Comparison of ENCODE assay signal across 7 cellular contexts in the genomic region with DNA sequence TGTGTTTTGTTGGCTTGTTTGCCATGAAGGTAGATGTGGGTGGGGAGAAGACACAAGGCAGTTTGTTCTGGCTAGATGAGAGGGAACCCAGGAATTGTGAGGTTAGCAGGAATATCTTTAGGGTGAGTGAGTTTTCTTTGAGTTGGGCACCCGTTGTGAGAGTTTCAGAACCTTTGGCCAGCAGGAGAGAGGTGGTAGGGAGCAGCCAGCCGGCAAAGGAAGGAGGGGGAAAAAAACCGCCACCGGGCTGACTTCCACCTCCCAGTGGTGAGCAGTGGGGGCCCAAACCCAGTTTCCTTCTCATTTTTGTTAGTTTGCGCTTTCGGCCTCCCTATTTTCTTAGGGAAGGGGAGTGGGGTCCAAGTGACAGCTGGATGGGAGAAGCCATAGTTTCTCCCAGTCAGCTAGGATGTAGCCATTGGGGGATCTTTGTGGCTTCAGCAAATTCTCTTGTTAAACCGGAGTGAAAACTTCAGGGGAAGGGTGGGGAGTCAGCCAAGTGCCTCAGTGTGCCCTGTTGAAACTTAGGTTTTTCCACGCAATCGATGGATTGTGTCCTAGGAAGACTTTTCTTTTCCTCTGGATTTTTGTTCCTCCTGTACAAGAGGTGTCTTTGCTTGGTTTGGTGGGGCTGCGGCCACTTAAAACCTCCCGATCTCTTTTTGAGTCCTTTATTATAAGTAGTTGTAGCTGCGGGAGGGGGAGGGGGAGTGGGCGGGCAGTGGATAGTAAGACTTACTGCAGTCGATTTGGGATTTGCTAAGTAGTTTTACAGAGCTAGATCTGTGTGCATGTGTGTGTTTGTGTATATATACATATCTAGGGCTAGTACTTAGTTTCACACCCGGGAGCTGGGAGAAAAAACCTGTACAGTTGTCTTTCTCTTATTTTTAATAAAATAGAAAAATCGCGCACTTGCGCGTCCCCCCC. TPM values are rescaled to one million over a fixed set of nuclear protein-coding genes. Genes with fewer than 3 reads are reported as not detected.
DNase-seq lines count a peak whose midpoint lies in the region; ATAC-seq, FAIRE-seq and TF ChIP-seq lines count a peak whose summit lies in the region.
"Had no signal": no experiment of that assay in that cellular context is flagged by ENCODE, and none has a peak within 500 bp of the region (broad histone marks: within the 10 kb centered on the region; RNA-seq: fewer than 3 reads in every experiment).

No MANE protein-coding gene starts in this region.

- POLR2A ChIA-PET in GM12878 (lab: Charles Lee), result interaction anchor here (1.0 to 1.7 kb wide), 5 partner anchors 37 to 173 kb away, joined by 3 to 7 read pairs (median 5); a partner anchor contains a TSS

- H3K4me2 ChIP-seq in GM12878 (ENCODE audit: control insufficient read depth, insufficient read depth), result peak overlapping the region; percentile 88; the same call in 1 of the 2 replicates

- H3K4me1 Mint-ChIP-seq in T-helper 1 cell treated with Interleukin-12 subunit alpha and Interleukin-12 subunit beta and Interleukin-4 antibody, amounts not matched to agents 30 μg/mL and 1 μg/mL, for 36 hours (ENCODE audit: low read depth), result peaks cover 42% of the 10 kb centered on the region
- peaks cover 21 to 38% of the 10 kb centered on the region in 2 donors for H3K4me1 Mint-ChIP-seq in natural killer cell treated with Interleukin-12 subunit alpha and Interleukin-12 subunit beta and Interleukin-15 and Interleukin-18, amount 100 ng/mL, for 72 hours (ENCODE audit: low read depth in 2 of 2)

- CTCF ChIA-PET in GM12878 (lab: Yijun Ruan, JAX), result interaction anchor here (0.6 to 4.5 kb wide), 6 partner anchors 12 to 172 kb away, joined by 3 to 47 read pairs (median 4); no protein-coding TSS in a partner anchor

- no peaks in the 10 kb centered on the region for H4K20me1 ChIP-seq in GM12878 (ENCODE audit: control insufficient read depth, insufficient read depth)

- no peak overlapping the region for H3K27ac ChIP-seq in GM12878 (ENCODE audit: control insufficient read depth, insufficient read depth)

- H3K36me3 Mint-ChIP-seq in T-helper 1 cell treated with Interleukin-12 subunit alpha and Interleukin-12 subunit beta and Interleukin-4 antibody, amounts not matched to agents 30 μg/mL and 1 μg/mL, for 36 hours (ENCODE audit: low read depth), result peaks cover 3% of the 10 kb centered on the region
- H3K36me3 Mint-ChIP-seq in natural killer cell treated with Interleukin-12 subunit alpha and Interleukin-12 subunit beta and Interleukin-15 and Interleukin-18, amount 100 ng/mL, for 72 hours, result peaks cover 4% of the 10 kb centered on the region

- TF ChIP-seq CTCF in GM12878 (IDR thresholded peaks at IDR 0.05 in 2 of 3, conservative IDR thresholded peaks at IDR 0.05 in 1 of 3; ENCODE audit: control insufficient read depth in 2 of 3, extremely low read depth in 1 of 3, insufficient read depth in 1 of 3, low read depth in 3 of 3, low read length in 3 of 3), result no peak

- H3K27me3 Mint-ChIP-seq in T-helper 1 cell treated with Interleukin-12 subunit alpha and Interleukin-12 subunit beta and Interleukin-4 antibody, amounts not matched to agents 30 μg/mL and 1 μg/mL, for 36 hours (ENCODE audit: low read depth), result peaks cover 37% of the 10 kb centered on the region
- H3K27me3 Mint-ChIP-seq in natural killer cell treated with Interleukin-12 subunit alpha and Interleukin-12 subunit beta and Interleukin-15 and Interleukin-18, amount 100 ng/mL, for 72 hours, result peaks cover 25 to 39% of the 10 kb centered on the region in 2 donors

- FAIRE-seq in GM12878 (lab: Jason Lieb, UNC), result no peak

- no peak for TF ChIP-seq RAD21 in GM12878 (IDR thresholded peaks at IDR 0.05; ENCODE audit: insufficient read depth, low read depth, low read length)

- H3K27ac Mint-ChIP-seq in T-helper 1 cell treated with Interleukin-12 subunit alpha and Interleukin-12 subunit beta and Interleukin-4 antibody, amounts not matched to agents 30 μg/mL and 1 μg/mL, for 36 hours, result peak overlapping the region; percentile 71
- H3K27ac Mint-ChIP-seq in natural killer cell treated with Interleukin-12 subunit alpha and Interleukin-12 subunit beta and Interleukin-15 and Interleukin-18, amount 100 ng/mL, for 72 hours, result no peak overlapping the region

- no peak overlapping the region; the same call in 1 of the 2 replicates for H3K9ac ChIP-seq in GM12878 (ENCODE audit: control insufficient read depth, insufficient read depth, low read length)

- intact Hi-C loops in GM12878 (cut with micrococcal nuclease; ENCODE audit: unreplicated experiment), result no loop called here

- in situ Hi-C loops in GM12878 (cut with MboI), result no loop called here

- TF ChIP-seq EP300 in GM12878 (IDR thresholded peaks at IDR 0.05; ENCODE audit: borderline replicate concordance in 1 of 2, control insufficient read depth in 1 of 2, low read depth in 2 of 2, low read length in 2 of 2), result no peak

- 15% methylated on average over 19 of the region's 19 CpGs for WGBS in GM12878 (ENCODE audit: insufficient coverage, insufficient replicate concordance, low lambda C conversion rate, missing lambda C conversion rate)

- H2AFZ ChIP-seq in GM12878 (ENCODE audit: control insufficient read depth, low read depth, low read length), result no peak overlapping the region

- SMC1A ChIA-PET in GM12878 (lab: Charles Lee; ENCODE audit: uncharacterized antibody, unreplicated experiment), result interaction anchor here (0.9 to 1.6 kb wide), 4 partner anchors 56 to 149 kb away, joined by 3 to 7 read pairs (median 3); a partner anchor contains a TSS

- H3K9me3 Mint-ChIP-seq in T-helper 1 cell treated with Interleukin-12 subunit alpha and Interleukin-12 subunit beta and Interleukin-4 antibody, amounts not matched to agents 30 μg/mL and 1 μg/mL, for 36 hours, result no peaks in the 10 kb centered on the region
- peaks cover 3% of the 10 kb centered on the region for H3K9me3 Mint-ChIP-seq in natural killer cell treated with Interleukin-12 subunit alpha and Interleukin-12 subunit beta and Interleukin-15 and Interleukin-18, amount 100 ng/mL, for 72 hours

- peak overlapping the region; percentile 77 for H3K4me3 Mint-ChIP-seq in T-helper 1 cell treated with Interleukin-12 subunit alpha and Interleukin-12 subunit beta and Interleukin-4 antibody, amounts not matched to agents 30 μg/mL and 1 μg/mL, for 36 hours
- H3K4me3 Mint-ChIP-seq in natural killer cell treated with Interleukin-12 subunit alpha and Interleukin-12 subunit beta and Interleukin-15 and Interleukin-18, amount 100 ng/mL, for 72 hours, result peak overlapping the region; percentile 85

- RAD21 ChIA-PET in GM12878 (lab: Charles Lee; ENCODE audit: unreplicated experiment), result interaction anchor here (1.0 to 2.6 kb wide), 6 partner anchors 11 to 199 kb away, joined by 4 to 13 read pairs (median 4); a partner anchor contains a TSS

- no TSS peak for BruUV-seq in GM12878 (replicated peaks; lab: Mats Ljungman, UMichigan)

- peaks cover 7% of the 10 kb centered on the region for H3K4me1 ChIP-seq in GM12878 (ENCODE audit: control insufficient read depth, insufficient read depth, low read length)

- DNase-seq in T-helper 1 cell, result no peak
- no peak for DNase-seq in GM12878 (ENCODE audit: low read depth, low spot score)
- no peak for DNase-seq in natural killer cell treated with Interleukin-12 subunit alpha and Interleukin-12 subunit beta and Interleukin-15 and Interleukin-18, amount 100 ng/mL, for 72 hours (ENCODE audit: low spot score)

- peaks cover 12 to 34% of the 10 kb centered on the region in 2 experiments for H3K27me3 ChIP-seq in GM12878 (replicated peaks in 1 of 2; ENCODE audit: control insufficient read depth in 2 of 2, insufficient read depth in 2 of 2, low read length in 1 of 2)

- no peak for ATAC-seq in GM12878
- no peak for ATAC-seq in natural killer cell treated with Interleukin-12 subunit alpha and Interleukin-12 subunit beta and Interleukin-15 and Interleukin-18, amount 100 ng/mL, for 72 hours
- ATAC-seq in GM19395 (IDR thresholded peaks at IDR 0.05; ENCODE audit: unreplicated experiment), result no peak
- no peak for ATAC-seq in GM21737 (IDR thresholded peaks at IDR 0.05; ENCODE audit: unreplicated experiment)

- TF ChIP-seq POLR2A in GM12878 (IDR thresholded peaks at IDR 0.05; ENCODE audit: low read depth, low read length), result no peak

- H3K79me2 ChIP-seq in GM12878 (ENCODE audit: control insufficient read depth, insufficient read depth, low read length), result no peaks in the 10 kb centered on the region

- no peaks in the 10 kb centered on the region; the same call in 2 of the 3 replicates for H3K9me3 ChIP-seq in GM12878 (replicated peaks; ENCODE audit: control insufficient read depth, insufficient read depth, low read length)

- no peak overlapping the region for H3K4me3 ChIP-seq in GM12878

- no peaks in the 10 kb centered on the region for H3K36me3 ChIP-seq in GM12878 (ENCODE audit: control insufficient read depth in 2 of 2, insufficient read depth in 2 of 2, low read length in 1 of 2)

RNA-seq across cellular contexts. Expression of a gene that starts 1.1 kb away (rescaled TPM):
- total RNA-seq in GM12878 (2013; cell fraction: nucleolus; rRNA removed), result 6.9 and 8.0 TPM in 2 replicates
- 28.6 and 32.6 TPM in 2 replicates for total RNA-seq in GM12878 (2014; rRNA removed)
- 8.9 and 9.3 TPM in 2 replicates for total RNA-seq in GM12878 (2014; rRNA removed; fragmentation: Illumina TruSeq; extraction: Trizol)
- 21.8 and 22.8 TPM in 2 replicates for total RNA-seq in GM12878 (2021)
- polyA plus RNA-seq in GM12878 (2011; ENCODE audit: low read depth), result 4.3 TPM
- polyA plus RNA-seq in GM12878 (2011; rRNA removed), result 4.0 and 10.8 TPM in 2 replicates
- polyA plus RNA-seq in GM12878 (2011; cell fraction: cytosol; rRNA removed), result 15.6 and 21.1 TPM in 2 replicates
- polyA plus RNA-seq in GM12878 (2011; cell fraction: nucleus; rRNA removed), result 22.0 and 24.7 TPM in 2 replicates
- polyA plus RNA-seq in GM12878 (2012), result 13.1 and 13.3 TPM in 2 replicates
- 1.7 and 7.2 TPM in 2 replicates for polyA plus RNA-seq in GM12878 (2014; fragmentation: Illumina TruSeq; extraction: Trizol)
- polyA plus RNA-seq in GM12878 (2014; fragmentation: Nextera tagmentation; extraction: Ambion mirVana), result 1 to 10 TPM in 1 of 2 experiments, under 1 TPM in 1; 0.95 to 2.4 TPM
- polyA plus RNA-seq in GM12878 (2014; rRNA removed), result 19.9 and 20.8 TPM in 2 replicates
- polyA plus RNA-seq in GM12878 (2016; fragmentation: Nextera tagmentation; extraction: Ambion mirVana), result 10 to 100 TPM; 29.9 to 34.3 TPM
- polyA minus RNA-seq in GM12878 (2011; rRNA and poly(A)+ RNA removed), result 7.3 and 14.1 TPM in 2 replicates
- 8.1 and 8.8 TPM in 2 replicates for polyA minus RNA-seq in GM12878 (2011; cell fraction: cytosol; rRNA and poly(A)+ RNA removed)
- 5.7 and 6.0 TPM in 2 replicates for polyA minus RNA-seq in GM12878 (2011; cell fraction: nucleus; rRNA and poly(A)+ RNA removed)
- total RNA-seq in natural killer cell treated with Interleukin-12 subunit alpha and Interleukin-12 subunit beta and Interleukin-15 and Interleukin-18, amount 100 ng/mL, for 72 hours, result 10 to 100 TPM; 11.5 to 12.3 TPM

RNA-seq across cellular contexts. Expression of a gene that starts 16.5 kb away (rescaled TPM):
- 0.96 TPM in 1 of 2 replicates, not detected in the other for total RNA-seq in GM12878 (2013; cell fraction: nucleolus; rRNA removed)
- total RNA-seq in GM12878 (2014; rRNA removed) (not detected in 2 replicates), GM12878 (2014; rRNA removed; fragmentation: Illumina TruSeq; extraction: Trizol) (not detected in 2 replicates), GM12878 (2021) (not detected in 2 replicates)
- polyA plus RNA-seq in GM12878 (2011; ENCODE audit: low read depth), result not detected
- polyA plus RNA-seq in GM12878 (2011; rRNA removed) (not detected in 2 replicates), GM12878 (2014; fragmentation: Illumina TruSeq; extraction: Trizol) (not detected in 2 replicates), GM12878 (2014; fragmentation: Nextera tagmentation; extraction: Ambion mirVana) (not detected), GM12878 (2014; rRNA removed) (not detected in 2 replicates), GM12878 (2016; fragmentation: Nextera tagmentation; extraction: Ambion mirVana) (not detected)
- not detected in 2 replicates for polyA plus RNA-seq in GM12878 (2011; cell fraction: cytosol; rRNA removed)
- 0.13 and 0.19 TPM in 2 replicates for polyA plus RNA-seq in GM12878 (2011; cell fraction: nucleus; rRNA removed)
- polyA plus RNA-seq in GM12878 (2012), result not detected in 2 replicates
- polyA minus RNA-seq in GM12878 (2011; rRNA and poly(A)+ RNA removed), result 0.26 TPM in 1 of 2 replicates, not detected in the other
- polyA minus RNA-seq in GM12878 (2011; cell fraction: cytosol; rRNA and poly(A)+ RNA removed), result not detected in 2 replicates
- not detected in 2 replicates for polyA minus RNA-seq in GM12878 (2011; cell fraction: nucleus; rRNA and poly(A)+ RNA removed)
- not detected for total RNA-seq in natural killer cell treated with Interleukin-12 subunit alpha and Interleukin-12 subunit beta and Interleukin-15 and Interleukin-18, amount 100 ng/mL, for 72 hours
- total RNA-seq: pulmonary artery endothelial cell had no signal

RNA-seq across cellular contexts. Expression of a gene that starts 37.5 kb away (rescaled TPM):
- 22.8 and 27.3 TPM in 2 replicates for total RNA-seq in GM12878 (2013; cell fraction: nucleolus; rRNA removed)
- total RNA-seq in GM12878 (2014; rRNA removed) (19.0 and 19.1 TPM in 2 replicates), GM12878 (2014; rRNA removed; fragmentation: Illumina TruSeq; extraction: Trizol) (12.6 and 13.4 TPM in 2 replicates), GM12878 (2021) (15.8 and 18.3 TPM in 2 replicates)
- 5.8 TPM for polyA plus RNA-seq in GM12878 (2011; ENCODE audit: low read depth)
- polyA plus RNA-seq in GM12878 (2011; rRNA removed) (7.5 and 13.7 TPM in 2 replicates), GM12878 (2014; fragmentation: Illumina TruSeq; extraction: Trizol) (10.1 and 13.9 TPM in 2 replicates), GM12878 (2014; fragmentation: Nextera tagmentation; extraction: Ambion mirVana) (1 to 10 TPM; 5.8 to 9.7 TPM), GM12878 (2014; rRNA removed) (21.7 and 22.0 TPM in 2 replicates), GM12878 (2016; fragmentation: Nextera tagmentation; extraction: Ambion mirVana) (10 to 100 TPM; 25.3 to 31.6 TPM)
- polyA plus RNA-seq in GM12878 (2011; cell fraction: cytosol; rRNA removed), result 15.4 and 25.6 TPM in 2 replicates
- 36.5 and 41.5 TPM in 2 replicates for polyA plus RNA-seq in GM12878 (2011; cell fraction: nucleus; rRNA removed)
- 8.3 and 9.9 TPM in 2 replicates for polyA plus RNA-seq in GM12878 (2012)
- 10.0 and 26.6 TPM in 2 replicates for polyA minus RNA-seq in GM12878 (2011; rRNA and poly(A)+ RNA removed)
- 10.2 and 13.5 TPM in 2 replicates for polyA minus RNA-seq in GM12878 (2011; cell fraction: cytosol; rRNA and poly(A)+ RNA removed)
- polyA minus RNA-seq in GM12878 (2011; cell fraction: nucleus; rRNA and poly(A)+ RNA removed), result 6.9 and 13.8 TPM in 2 replicates
- 10 to 100 TPM; 23.2 to 42.2 TPM for total RNA-seq in natural killer cell treated with Interleukin-12 subunit alpha and Interleukin-12 subunit beta and Interleukin-15 and Interleukin-18, amount 100 ng/mL, for 72 hours

RNA-seq across cellular contexts. Expression of a gene that starts 42.5 kb away (rescaled TPM):
- total RNA-seq in GM12878 (2013; cell fraction: nucleolus; rRNA removed), result 152 and 153 TPM in 2 replicates
- total RNA-seq in GM12878 (2014; rRNA removed) (624 and 646 TPM in 2 replicates), GM12878 (2014; rRNA removed; fragmentation: Illumina TruSeq; extraction: Trizol) (493 and 525 TPM in 2 replicates), GM12878 (2021) (593 and 613 TPM in 2 replicates)
- polyA plus RNA-seq in GM12878 (2011; ENCODE audit: low read depth), result 933 TPM
- polyA plus RNA-seq in GM12878 (2011; rRNA removed) (1,037 and 1,269 TPM in 2 replicates), GM12878 (2014; fragmentation: Illumina TruSeq; extraction: Trizol) (783 and 881 TPM in 2 replicates), GM12878 (2014; fragmentation: Nextera tagmentation; extraction: Ambion mirVana) (100 to 1,000 TPM; 521 to 732 TPM), GM12878 (2014; rRNA removed) (613 and 643 TPM in 2 replicates), GM12878 (2016; fragmentation: Nextera tagmentation; extraction: Ambion mirVana) (100 to 1,000 TPM; 294 to 302 TPM)
- 868 and 904 TPM in 2 replicates for polyA plus RNA-seq in GM12878 (2011; cell fraction: cytosol; rRNA removed)
- 244 and 332 TPM in 2 replicates for polyA plus RNA-seq in GM12878 (2011; cell fraction: nucleus; rRNA removed)
- polyA plus RNA-seq in GM12878 (2012), result 1,002 and 1,217 TPM in 2 replicates
- polyA minus RNA-seq in GM12878 (2011; rRNA and poly(A)+ RNA removed), result 1,170 and 1,376 TPM in 2 replicates
- polyA minus RNA-seq in GM12878 (2011; cell fraction: cytosol; rRNA and poly(A)+ RNA removed), result 183 and 194 TPM in 2 replicates
- 89.0 and 104 TPM in 2 replicates for polyA minus RNA-seq in GM12878 (2011; cell fraction: nucleus; rRNA and poly(A)+ RNA removed)
- total RNA-seq in natural killer cell treated with Interleukin-12 subunit alpha and Interleukin-12 subunit beta and Interleukin-15 and Interleukin-18, amount 100 ng/mL, for 72 hours, result 100 to 1,000 TPM; 271 to 340 TPM
